ENCODE assay signal across 8 cellular contexts in the genomic region with DNA sequence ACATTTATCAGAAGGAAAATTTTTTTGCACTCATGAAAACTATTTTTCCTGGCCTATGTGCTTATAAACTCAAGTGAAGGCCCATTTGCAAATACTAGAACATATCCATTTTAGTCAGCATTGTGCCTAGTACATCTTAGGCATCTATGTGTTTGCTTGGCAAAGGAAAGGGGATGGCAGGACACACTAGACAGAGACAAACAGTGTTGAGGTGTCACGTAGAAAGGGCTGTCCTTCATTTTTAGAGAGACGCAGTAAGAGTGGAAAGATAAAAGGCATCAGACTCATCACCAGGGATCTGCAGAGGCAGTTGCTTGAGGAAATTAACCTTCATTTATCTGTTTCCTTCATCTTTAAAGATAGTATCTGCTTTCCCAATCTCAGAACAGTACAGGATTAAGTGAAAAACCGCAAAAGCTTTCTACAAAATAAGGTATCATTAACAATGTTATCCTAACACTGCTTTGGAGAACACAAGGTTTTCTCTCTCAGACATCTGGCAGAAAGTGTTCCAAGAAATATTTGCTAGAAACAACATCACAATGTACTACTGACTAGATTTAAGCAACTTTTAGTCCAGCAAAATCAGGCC. TPM values are rescaled to one million over a fixed set of nuclear protein-coding genes. Genes with fewer than 3 reads are reported as not detected.
DNase-seq lines count a peak whose midpoint lies in the region; ATAC-seq, FAIRE-seq and TF ChIP-seq lines count a peak whose summit lies in the region.

No MANE protein-coding gene starts in this region.

- FAIRE-seq in HepG2 (lab: Jason Lieb, UNC): peak; percentile 36

- H2AFZ ChIP-seq in HepG2 (ENCODE audit: low read length): no peak overlapping the region

- H4K20me1 ChIP-seq in HepG2 (ENCODE audit: insufficient read depth, low read length): peaks cover 40% of the 10 kb centered on the region

- no peak overlapping the region for H2AK5ac ChIP-seq in mesendoderm (ENCODE audit: low read length)

- H3K27ac ChIP-seq in HepG2 (ENCODE audit: extremely low read length, insufficient read depth, low read length) (peak overlapping the region; percentile 80), right lobe of liver (peak overlapping the region in 1 of 3 donors; percentile 53), brain microvascular endothelial cell (peak overlapping the region; percentile 97), mesendoderm (ENCODE audit: low read depth, low read length) (no peak overlapping the region)

- H3K9ac ChIP-seq in HepG2 (ENCODE audit: insufficient read depth, low read depth, low read length) (peak overlapping the region; percentile 92), mesendoderm (ENCODE audit: low read length) (peak overlapping the region; percentile 74)

- H3K56ac ChIP-seq in mesendoderm (ENCODE audit: low read length): peak overlapping the region; percentile 77

- no peak overlapping the region for H2BK15ac ChIP-seq in mesendoderm (replicated peaks; ENCODE audit: low read depth)

- DNase-seq in HepG2 (ENCODE audit: low spot score) (no peak), right lobe of liver (no peak), brain microvascular endothelial cell (no peak), mesendoderm (peak; percentile 15), foreskin melanocyte (no peak), superior temporal gyrus (ENCODE audit: extremely low spot score) (no peak), EL (no peak)
- DNase-seq in activated effector memory CD4-positive, alpha-beta T cell treated with anti-CD3 and anti-CD28 coated beads, Interleukin-2, amount 50 U/mL, for 16 hours: no peak

- no peaks in the 10 kb centered on the region for H3K79me1 ChIP-seq in mesendoderm (ENCODE audit: low read length)

- H3K27me3 ChIP-seq in HepG2 (ENCODE audit: control insufficient read depth in 1 of 2, insufficient read depth in 2 of 2, low read length in 2 of 2): peaks cover 0 to 6% of the 10 kb centered on the region in 2 experiments; a peak in 1 of 5 replicates
- no peaks in the 10 kb centered on the region for H3K27me3 ChIP-seq in right lobe of liver
- H3K27me3 ChIP-seq in brain microvascular endothelial cell (replicated peaks): no peaks in the 10 kb centered on the region
- peaks cover 2% of the 10 kb centered on the region for H3K27me3 ChIP-seq in mesendoderm (ENCODE audit: insufficient read depth, low read length, poor library complexity)

- H3K18ac ChIP-seq in mesendoderm (ENCODE audit: low read length): no peak overlapping the region

- no peak overlapping the region for H3K4ac ChIP-seq in mesendoderm (ENCODE audit: low read depth, low read length)

- intact Hi-C loops in HepG2 (cut with micrococcal nuclease; ENCODE audit: unreplicated experiment): no loop called here
- intact Hi-C loops in right lobe of liver (cut with DNase I): no loop called here

- H3K79me2 ChIP-seq in HepG2 (ENCODE audit: insufficient read depth, low read length) (peaks cover 68% of the 10 kb centered on the region), mesendoderm (ENCODE audit: control insufficient read depth, insufficient read depth, low read length) (peaks cover 51% of the 10 kb centered on the region)

- H3K4me1 ChIP-seq in HepG2 (ENCODE audit: insufficient read depth, low read length) (peaks cover 54% of the 10 kb centered on the region), right lobe of liver (peaks cover 0 to 7% (median 0%) of the 10 kb centered on the region in 4 donors), mesendoderm (ENCODE audit: control insufficient read depth, low read depth, low read length) (peaks cover 8% of the 10 kb centered on the region)

- H3K9me3 ChIP-seq in HepG2 (ENCODE audit: low read length) (no peaks in the 10 kb centered on the region), right lobe of liver (no peaks in the 10 kb centered on the region)

- in situ Hi-C loops in HepG2 (cut with HindIII; ENCODE audit: extremely low pct_ligation_motif_present, low pct_unique_long_range_greater_than_20kb) (no loop called here), brain microvascular endothelial cell (cut with HindIII; ENCODE audit: low pct_ligation_motif_present, low sequenced_read_pairs) (no loop called here)

- H4K8ac ChIP-seq in mesendoderm (ENCODE audit: low read depth, low read length): no peak overlapping the region

- TF ChIP-seq EP300 in HepG2 (IDR thresholded peaks at IDR 0.05; ENCODE audit: low read depth in 2 of 2, low read length in 2 of 2): no peak
- TF ChIP-seq EP300 in HepG2 (CRISPR knock-in tag; IDR thresholded peaks at IDR 0.05; ENCODE audit: borderline replicate concordance): no peak

- no peak overlapping the region for H4K5ac ChIP-seq in mesendoderm (ENCODE audit: low read length)

- WGBS in HepG2 (ENCODE audit: low lambda C conversion rate): 26% methylated on average over 3 of the region's 3 CpGs
- WGBS in right lobe of liver (ENCODE audit: insufficient coverage, low coverage, low lambda C conversion rate, missing lambda C conversion rate): 53% methylated on average over 3 of the region's 3 CpGs
- no CpG with 5 or more reads among the region's 3 CpGs for WGBS in mesendoderm (ENCODE audit: extremely low coverage, insufficient coverage, low lambda C conversion rate)

- no peak overlapping the region for H2BK5ac ChIP-seq in mesendoderm (ENCODE audit: low read length)

- H3K4me3 ChIP-seq in HepG2 (replicated peaks in 1 of 3; ENCODE audit: insufficient read depth in 1 of 3, low read depth in 2 of 3, low read length in 3 of 3): peak overlapping the region; percentile 84 to 99 (median 93)
- peak overlapping the region in 1 of 3 donors; percentile 73 for H3K4me3 ChIP-seq in right lobe of liver
- H3K4me3 ChIP-seq in brain microvascular endothelial cell (ENCODE audit: low read depth, low read length): peak overlapping the region; percentile 92
- H3K4me3 ChIP-seq in mesendoderm (ENCODE audit: low read length): peak overlapping the region; percentile 10

- H3K23ac ChIP-seq in mesendoderm (ENCODE audit: low read length): no peak overlapping the region

- POLR2A ChIA-PET in HepG2 (lab: Yijun Ruan, JAX): no interaction called here

- ATAC-seq in HepG2: no peak
- no peak for ATAC-seq in right lobe of liver

- H3K36me3 ChIP-seq in HepG2 (replicated peaks in 1 of 2; ENCODE audit: control insufficient read depth in 1 of 2, insufficient read depth in 2 of 2, low read length in 2 of 2) (peaks cover 4 to 23% of the 10 kb centered on the region in 2 experiments), right lobe of liver (no peaks in the 10 kb centered on the region), brain microvascular endothelial cell (replicated peaks) (no peaks in the 10 kb centered on the region), mesendoderm (ENCODE audit: control insufficient read depth, insufficient read depth, low read length) (no peaks in the 10 kb centered on the region)

- TF ChIP-seq RAD21 in HepG2 (CRISPR knock-in tag; IDR thresholded peaks at IDR 0.05): no peak

- H2BK120ac ChIP-seq in mesendoderm (ENCODE audit: low read depth, low read length): no peak overlapping the region

- TF ChIP-seq POLR2A in HepG2 (IDR thresholded peaks at IDR 0.05; ENCODE audit: insufficient read depth in 1 of 2, low read depth in 2 of 2, low read length in 2 of 2) (no peak), right lobe of liver (IDR thresholded peaks at IDR 0.05) (no peak)

- TF ChIP-seq CTCF in HepG2 (CRISPR knock-in tag; IDR thresholded peaks at IDR 0.05) (no peak), right lobe of liver (IDR thresholded peaks at IDR 0.05) (no peak), brain microvascular endothelial cell (IDR thresholded peaks at IDR 0.05; ENCODE audit: low read depth, low read length, missing control alignments) (no peak)

- H3K4me2 ChIP-seq in HepG2 (ENCODE audit: low read depth, low read length) (peak overlapping the region; percentile 94), mesendoderm (ENCODE audit: low read length) (peak overlapping the region; percentile 79)

- CTCF ChIA-PET in HepG2 (lab: Yijun Ruan, JAX; ENCODE audit: low intra/inter-chr PET ratio, low total read pairs): no interaction called here

- BruUV-seq in HepG2 (replicated peaks; lab: Mats Ljungman, UMichigan): no TSS peak

RNA-seq across cellular contexts. Expression of gene YBX3, which starts 2.1 kb away (rescaled TPM):
- 62.6 and 77.5 TPM in 2 replicates for total RNA-seq in HepG2 (2016; rRNA removed; fragmentation: Illumina TruSeq; extraction: Trizol)
- total RNA-seq in HepG2 (2016; cell fraction: cytosol; rRNA removed; fragmentation: Illumina TruSeq; extraction: Trizol; ENCODE audit: low read depth): 196 and 201 TPM in 2 replicates
- total RNA-seq in HepG2 (2016; cell fraction: insoluble cytoplasmic fraction; rRNA removed; fragmentation: Illumina TruSeq; extraction: Trizol): 52.0 and 76.4 TPM in 2 replicates
- total RNA-seq in HepG2 (2016; cell fraction: membrane; rRNA removed; fragmentation: Illumina TruSeq; extraction: Trizol): 193 and 202 TPM in 2 replicates
- total RNA-seq in HepG2 (2016; cell fraction: nucleus; rRNA removed; fragmentation: Illumina TruSeq; extraction: Trizol): 85.5 and 101 TPM in 2 replicates
- 99.6 and 107 TPM in 2 replicates for polyA plus RNA-seq in HepG2 (2011; rRNA removed)
- 78.6 and 78.7 TPM in 2 replicates for polyA plus RNA-seq in HepG2 (2011; cell fraction: cytosol; rRNA removed)
- 376 and 410 TPM in 2 replicates for polyA plus RNA-seq in HepG2 (2011; cell fraction: nucleus; rRNA removed)
- polyA plus RNA-seq in HepG2 (2012): 107 and 155 TPM in 2 replicates
- polyA plus RNA-seq in HepG2 (2016; cell fraction: cytosol; fragmentation: Illumina TruSeq; extraction: Trizol; ENCODE audit: low read depth): 380 and 410 TPM in 2 replicates
- 105 and 112 TPM in 2 replicates for polyA plus RNA-seq in HepG2 (2016; cell fraction: insoluble cytoplasmic fraction; fragmentation: Illumina TruSeq; extraction: Trizol; ENCODE audit: low read depth)
- polyA plus RNA-seq in HepG2 (2016; cell fraction: membrane; fragmentation: Illumina TruSeq; extraction: Trizol; ENCODE audit: low read depth): 302 and 346 TPM in 2 replicates
- 178 and 216 TPM in 2 replicates for polyA plus RNA-seq in HepG2 (2016; cell fraction: nucleus; fragmentation: Illumina TruSeq; extraction: Trizol; ENCODE audit: insufficient read depth, low read depth)
- polyA minus RNA-seq in HepG2 (2011; rRNA and poly(A)+ RNA removed; ENCODE audit: low replicate concordance): 56.6 and 119 TPM in 2 replicates
- polyA minus RNA-seq in HepG2 (2011; cell fraction: cytosol; rRNA and poly(A)+ RNA removed): 28.9 and 30.7 TPM in 2 replicates
- polyA minus RNA-seq in HepG2 (2011; cell fraction: nucleus; rRNA and poly(A)+ RNA removed): 154 and 197 TPM in 2 replicates
- total RNA-seq in right lobe of liver: 10 to 100 TPM; 16.0 to 34.2 (median 23.2) TPM
- 521 TPM for polyA plus RNA-seq in mesendoderm (2013, experiment 1 of 2)
- 518 TPM for polyA plus RNA-seq in mesendoderm (2013, experiment 2 of 2)

RNA-seq across cellular contexts. Expression of gene STYK1, which starts 47.2 kb away (rescaled TPM):
- total RNA-seq in HepG2 (2016; rRNA removed; fragmentation: Illumina TruSeq; extraction: Trizol) (not detected in 2 replicates), right lobe of liver (not detected)
- not detected in 2 replicates for total RNA-seq in HepG2 (2016; cell fraction: cytosol; rRNA removed; fragmentation: Illumina TruSeq; extraction: Trizol; ENCODE audit: low read depth)
- not detected in 2 replicates for total RNA-seq in HepG2 (2016; cell fraction: insoluble cytoplasmic fraction; rRNA removed; fragmentation: Illumina TruSeq; extraction: Trizol)
- total RNA-seq in HepG2 (2016; cell fraction: membrane; rRNA removed; fragmentation: Illumina TruSeq; extraction: Trizol): not detected in 2 replicates
- total RNA-seq in HepG2 (2016; cell fraction: nucleus; rRNA removed; fragmentation: Illumina TruSeq; extraction: Trizol): not detected in 2 replicates
- not detected in 2 replicates for polyA plus RNA-seq in HepG2 (2011; rRNA removed)
- polyA plus RNA-seq in HepG2 (2011; cell fraction: cytosol; rRNA removed): not detected in 2 replicates
- polyA plus RNA-seq in HepG2 (2011; cell fraction: nucleus; rRNA removed): not detected in 2 replicates
- not detected in 2 replicates for polyA plus RNA-seq in HepG2 (2012)
- polyA plus RNA-seq in HepG2 (2016; cell fraction: cytosol; fragmentation: Illumina TruSeq; extraction: Trizol; ENCODE audit: low read depth): not detected in 2 replicates
- not detected in 2 replicates for polyA plus RNA-seq in HepG2 (2016; cell fraction: insoluble cytoplasmic fraction; fragmentation: Illumina TruSeq; extraction: Trizol; ENCODE audit: low read depth)
- polyA plus RNA-seq in HepG2 (2016; cell fraction: membrane; fragmentation: Illumina TruSeq; extraction: Trizol; ENCODE audit: low read depth): not detected in 2 replicates
- not detected in 2 replicates for polyA plus RNA-seq in HepG2 (2016; cell fraction: nucleus; fragmentation: Illumina TruSeq; extraction: Trizol; ENCODE audit: insufficient read depth, low read depth)
- polyA minus RNA-seq in HepG2 (2011; rRNA and poly(A)+ RNA removed; ENCODE audit: low replicate concordance): 9.3 TPM in 1 of 2 replicates, not detected in the other
- polyA minus RNA-seq in HepG2 (2011; cell fraction: cytosol; rRNA and poly(A)+ RNA removed): not detected in 2 replicates
- not detected in 2 replicates for polyA minus RNA-seq in HepG2 (2011; cell fraction: nucleus; rRNA and poly(A)+ RNA removed)
- 2.5 TPM for polyA plus RNA-seq in mesendoderm (2013, experiment 1 of 2)
- 2.5 TPM for polyA plus RNA-seq in mesendoderm (2013, experiment 2 of 2)
